Comparison of ENCODE assay signal across 8 cellular contexts in the genomic region with DNA sequence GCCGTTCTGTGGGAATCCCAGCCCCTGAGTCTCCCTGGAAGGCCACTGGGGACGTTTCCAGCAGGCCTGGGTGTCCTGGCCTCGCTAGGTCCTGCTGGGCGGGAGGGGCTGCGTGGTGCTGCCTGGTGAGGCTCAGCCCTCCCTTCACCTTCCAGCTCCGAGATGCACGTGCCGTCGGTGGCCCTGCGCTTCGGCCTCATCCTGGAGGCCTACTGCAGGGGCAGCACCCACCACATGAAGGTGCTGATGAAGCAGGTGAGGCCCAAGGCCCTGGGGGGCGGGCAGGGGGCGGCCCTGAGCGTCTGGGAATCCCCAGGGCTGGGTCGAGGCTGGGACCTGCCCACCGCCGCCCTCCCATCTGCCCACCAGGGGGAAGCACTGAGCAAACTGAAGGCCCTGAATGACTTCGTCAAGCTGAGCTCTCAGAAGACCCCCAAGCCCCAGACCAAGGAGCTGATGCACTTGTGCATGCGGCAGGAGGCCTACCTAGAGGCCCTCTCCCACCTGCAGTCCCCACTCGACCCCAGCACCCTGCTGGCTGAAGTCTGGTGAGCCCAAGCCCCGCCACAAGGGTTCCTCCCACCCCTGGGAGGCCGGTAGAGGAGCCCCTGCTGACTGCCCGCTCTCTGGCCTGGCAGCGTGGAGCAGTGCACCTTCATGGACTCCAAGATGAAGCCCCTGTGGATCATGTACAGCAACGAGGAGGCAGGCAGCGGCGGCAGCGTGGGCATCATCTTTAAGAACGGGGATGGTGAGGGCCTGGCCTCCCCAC.
DNase-seq lines count a peak whose midpoint lies in the region; ATAC-seq and TF ChIP-seq lines count a peak whose summit lies in the region.

No MANE protein-coding gene starts in this region.

- peaks cover 58% of the 10 kb centered on the region for H3K4me1 Mint-ChIP-seq in activated T-cell treated with anti-CD3 and anti-CD28 coated beads, Interleukin-2, amount 50 U/mL, for 72 hours (ENCODE audit: low read depth)

- DNase-seq in NK-92 (lab: John Stamatoyannopoulos, UW; ENCODE audit: unreplicated experiment), result peak; percentile 38
- peak; percentile 75 to 80 for DNase-seq in activated T-cell treated with anti-CD3 and anti-CD28 coated beads, Interleukin-2, amount 50 U/mL, for 72 hours
- DNase-seq in fibroblast of villous mesenchyme (ENCODE audit: low read depth), result no peak
- peak; percentile 45 to 71 (median 53) for DNase-seq in stimulated activated CD4-positive, alpha-beta T cell treated with anti-CD3 and anti-CD28 coated beads, Interleukin-12 subunit alpha, Interleukin-12 subunit beta, amount 100 ng/mL, for 48 hours (ENCODE audit: low read depth in 2 of 3, low spot score in 1 of 3)
- DNase-seq in NCI-H187 (lab: John Stamatoyannopoulos, UW), result no peak

- H3K9me3 Mint-ChIP-seq in activated T-cell treated with anti-CD3 and anti-CD28 coated beads, Interleukin-2, amount 50 U/mL, for 72 hours, result peaks cover 0 to 4% of the 10 kb centered on the region in 2 donors

- peak; percentile 22 to 23 for ATAC-seq in activated T-cell treated with anti-CD3 and anti-CD28 coated beads, Interleukin-2, amount 50 U/mL, for 72 hours (replicated peaks in 1 of 2)
- no peak for ATAC-seq in HG02938 (IDR thresholded peaks at IDR 0.05; ENCODE audit: unreplicated experiment)
- no peak for ATAC-seq in GM18909 (IDR thresholded peaks at IDR 0.05; ENCODE audit: poor library complexity, unreplicated experiment)

- H3K27me3 Mint-ChIP-seq in activated T-cell treated with anti-CD3 and anti-CD28 coated beads, Interleukin-2, amount 50 U/mL, for 72 hours (ENCODE audit: low read depth), result no peaks in the 10 kb centered on the region

- H3K27ac Mint-ChIP-seq in activated T-cell treated with anti-CD3 and anti-CD28 coated beads, Interleukin-2, amount 50 U/mL, for 72 hours, result peak overlapping the region; percentile 38

- H3K36me3 Mint-ChIP-seq in activated T-cell treated with anti-CD3 and anti-CD28 coated beads, Interleukin-2, amount 50 U/mL, for 72 hours (ENCODE audit: insufficient read depth in 2 of 2), result peaks cover 23 to 60% of the 10 kb centered on the region in 2 donors

- TF ChIP-seq CTCF in GM12873 (IDR thresholded peaks at IDR 0.05; ENCODE audit: insufficient read depth, low read depth, low read length, missing control alignments) (peak; percentile 70), fibroblast of villous mesenchyme (IDR thresholded peaks at IDR 0.05; ENCODE audit: insufficient read depth, low read depth, low read length) (peak; percentile 60)

- no peak overlapping the region for H3K4me3 ChIP-seq in fibroblast of villous mesenchyme (ENCODE audit: low read depth, low read length)

- H3K4me3 Mint-ChIP-seq in activated T-cell treated with anti-CD3 and anti-CD28 coated beads, Interleukin-2, amount 50 U/mL, for 72 hours, result peak overlapping the region in 1 of 2 donors; percentile 25

Comparison
In these comparisons a context has a peak if more than half of its experiments do, and no peak if none do; other contexts are left out.
1. DNase-seq: peak in NK-92 (single experiment), activated T-cell treated with anti-CD3 and anti-CD28 coated beads, Interleukin-2, amount 50 U/mL, for 72 hours (2 of 2) and stimulated activated CD4-positive, alpha-beta T cell treated with anti-CD3 and anti-CD28 coated beads, Interleukin-12 subunit alpha, Interleukin-12 subunit beta, amount 100 ng/mL, for 48 hours (3 of 3); none in fibroblast of villous mesenchyme (single experiment) and NCI-H187 (0 of 2).
2. ATAC-seq: peak in activated T-cell treated with anti-CD3 and anti-CD28 coated beads, Interleukin-2, amount 50 U/mL, for 72 hours (2 of 2); none in HG02938 (single experiment) and GM18909 (single experiment).